ENCODE assay signal across 8 cellular contexts in the genomic region with DNA sequence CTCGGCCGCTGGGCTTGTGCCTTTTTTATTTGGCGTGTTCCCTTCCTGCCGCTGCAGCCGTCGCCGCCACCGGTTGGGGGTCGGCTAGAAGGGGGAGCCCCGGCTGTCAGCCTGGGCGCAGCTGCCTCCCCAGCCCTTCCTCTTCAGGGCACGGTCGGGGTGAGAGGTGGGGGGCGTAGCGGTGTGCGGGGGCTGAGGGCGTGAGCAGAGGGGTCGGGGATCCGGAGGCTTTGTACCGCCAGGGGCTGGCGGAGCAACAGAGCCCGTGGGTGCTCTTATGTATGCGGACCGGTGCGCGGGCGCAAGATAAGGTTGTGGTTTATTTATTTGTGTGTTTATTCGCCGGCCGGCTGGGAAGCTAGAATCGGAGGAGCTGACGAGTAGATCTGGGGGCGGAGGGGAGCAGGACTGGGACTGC. TPM values are rescaled to one million over a fixed set of nuclear protein-coding genes. Genes with fewer than 3 reads are reported as not detected.
DNase-seq lines count a peak whose midpoint lies in the region; ATAC-seq, FAIRE-seq and TF ChIP-seq lines count a peak whose summit lies in the region.

No MANE protein-coding gene starts in this region.

- H3K4me1 Mint-ChIP-seq in CD8-positive, alpha-beta memory T cell = peaks cover 17 to 24% (median 19%) of the 10 kb centered on the region in 3 donors
- H3K4me1 Mint-ChIP-seq in stimulated activated naive B cell treated with anti-CD40 and anti-IgM and Interleukin-4, amounts not matched to agents 10 μg/mL and 1 μg/mL and 100 μg/mL, for 72 hours = peaks cover 10 to 31% of the 10 kb centered on the region in 2 donors

- no peaks in the 10 kb centered on the region for H3K9me3 ChIP-seq in CD8-positive, alpha-beta memory T cell (ENCODE audit: low read length)
- no peaks in the 10 kb centered on the region for H3K9me3 ChIP-seq in kidney (ENCODE audit: control insufficient read depth in 1 of 2, low read length in 2 of 2)

- FAIRE-seq in kidney (lab: Jason Lieb, UNC) (no peak), GM12891 (lab: Jason Lieb, UNC) (no peak)

- ATAC-seq in stimulated activated naive B cell treated with anti-CD40 and anti-IgM and Interleukin-4, amounts not matched to agents 10 μg/mL and 1 μg/mL and 100 μg/mL, for 72 hours (replicated peaks) = peak; percentile 41 to 42
- no peak for ATAC-seq in GM19467 (IDR thresholded peaks at IDR 0.05; ENCODE audit: unreplicated experiment)
- ATAC-seq in GM19328 (IDR thresholded peaks at IDR 0.05; ENCODE audit: unreplicated experiment) = no peak

- intact Hi-C loops in kidney (cut with DNase I) = loop anchor here (10.0 kb wide), 1 partner anchor 105 kb away; no protein-coding TSS in a partner anchor

- H3K4me3 Mint-ChIP-seq in CD8-positive, alpha-beta memory T cell = peak overlapping the region; percentile 88 to 96 (median 95)
- peak overlapping the region; percentile 91 to 92 for H3K4me3 Mint-ChIP-seq in stimulated activated naive B cell treated with anti-CD40 and anti-IgM and Interleukin-4, amounts not matched to agents 10 μg/mL and 1 μg/mL and 100 μg/mL, for 72 hours

- in situ Hi-C loops in brain microvascular endothelial cell (cut with HindIII; ENCODE audit: low pct_ligation_motif_present, low sequenced_read_pairs) = no loop called here

- peaks cover 0 to 4% (median 3%) of the 10 kb centered on the region in 3 donors for H3K36me3 Mint-ChIP-seq in CD8-positive, alpha-beta memory T cell
- peaks cover 0 to 1% of the 10 kb centered on the region in 2 donors for H3K36me3 Mint-ChIP-seq in stimulated activated naive B cell treated with anti-CD40 and anti-IgM and Interleukin-4, amounts not matched to agents 10 μg/mL and 1 μg/mL and 100 μg/mL, for 72 hours

- H3K27me3 Mint-ChIP-seq in CD8-positive, alpha-beta memory T cell = peaks cover 18 to 24% of the 10 kb centered on the region in 2 donors
- peaks cover 29 to 37% of the 10 kb centered on the region in 2 donors for H3K27me3 Mint-ChIP-seq in stimulated activated naive B cell treated with anti-CD40 and anti-IgM and Interleukin-4, amounts not matched to agents 10 μg/mL and 1 μg/mL and 100 μg/mL, for 72 hours

- peak overlapping the region; percentile 69 for H3K4me3 ChIP-seq in CD8-positive, alpha-beta memory T cell (ENCODE audit: low read length)
- H3K4me3 ChIP-seq in brain microvascular endothelial cell (ENCODE audit: low read depth, low read length) (peak overlapping the region; percentile 64), kidney (ENCODE audit: low read length in 2 of 2) (peak overlapping the region; percentile 81 to 90)

- H3K27ac ChIP-seq in CD8-positive, alpha-beta memory T cell (ENCODE audit: low read depth, low read length) = peak overlapping the region; percentile 16
- no peak overlapping the region for H3K27ac ChIP-seq in brain microvascular endothelial cell
- H3K27ac ChIP-seq in kidney (ENCODE audit: low read depth in 2 of 2, low read length in 2 of 2) = peak overlapping the region; percentile 89 to 92

- no peaks in the 10 kb centered on the region for H3K9me3 Mint-ChIP-seq in CD8-positive, alpha-beta memory T cell
- H3K9me3 Mint-ChIP-seq in stimulated activated naive B cell treated with anti-CD40 and anti-IgM and Interleukin-4, amounts not matched to agents 10 μg/mL and 1 μg/mL and 100 μg/mL, for 72 hours = no peaks in the 10 kb centered on the region

- H3K9ac ChIP-seq in kidney (ENCODE audit: low read length in 2 of 2) = peak overlapping the region; percentile 71 to 90

- peak overlapping the region in 7 of 8 donors; percentile 23 to 97 (median 93) for H3K27ac Mint-ChIP-seq in CD8-positive, alpha-beta memory T cell
- H3K27ac Mint-ChIP-seq in stimulated activated naive B cell treated with anti-CD40 and anti-IgM and Interleukin-4, amounts not matched to agents 10 μg/mL and 1 μg/mL and 100 μg/mL, for 72 hours = peak overlapping the region; percentile 51

- no peaks in the 10 kb centered on the region for H3K36me3 ChIP-seq in CD8-positive, alpha-beta memory T cell (ENCODE audit: insufficient read depth, low read length)
- H3K36me3 ChIP-seq in brain microvascular endothelial cell (replicated peaks) (no peaks in the 10 kb centered on the region), kidney (ENCODE audit: control insufficient read depth in 1 of 2, insufficient read depth in 2 of 2, low read length in 2 of 2) (peaks cover 14 to 19% of the 10 kb centered on the region in 2 donors)

- H3K27me3 ChIP-seq in CD8-positive, alpha-beta memory T cell (ENCODE audit: insufficient read depth, low read length, poor library complexity, severe bottlenecking) = peaks cover 15% of the 10 kb centered on the region
- peaks cover 63% of the 10 kb centered on the region for H3K27me3 ChIP-seq in brain microvascular endothelial cell (replicated peaks)

- H3K4me1 ChIP-seq in CD8-positive, alpha-beta memory T cell (ENCODE audit: insufficient read depth, low read length) = peaks cover 8% of the 10 kb centered on the region
- peaks cover 0 to 19% of the 10 kb centered on the region in 2 donors for H3K4me1 ChIP-seq in kidney (ENCODE audit: control insufficient read depth in 1 of 2, insufficient read depth in 1 of 2, low read depth in 1 of 2, low read length in 2 of 2)

- POLR2A ChIA-PET in CD8-positive, alpha-beta memory T cell (lab: Charles Lee) = interaction anchor here (0.6 to 1.3 kb wide), 3 partner anchors 15 to 131 kb away, joined by 3 to 4 read pairs (median 3); no protein-coding TSS in a partner anchor

- TF ChIP-seq CTCF in brain microvascular endothelial cell (IDR thresholded peaks at IDR 0.05; ENCODE audit: low read depth, low read length, missing control alignments) (peak; percentile 23), kidney (IDR thresholded peaks at IDR 0.05; ENCODE audit: borderline replicate concordance, extremely low read depth, insufficient read depth) (no peak)

- TF ChIP-seq POLR2A in GM12891 (IDR thresholded peaks at IDR 0.05; ENCODE audit: low read depth, low read length) = no peak

- CTCF ChIA-PET in CD8-positive, alpha-beta memory T cell (lab: Charles Lee) = interaction anchor here (0.7 to 3.2 kb wide), 20 partner anchors 8 to 202 kb away, joined by 3 to 15 read pairs (median 4); no protein-coding TSS in a partner anchor

- peak in 3 of 5 donors; percentile 33 to 49 (median 39) for DNase-seq in CD8-positive, alpha-beta memory T cell
- peak; percentile 75 for DNase-seq in NCI-H69 (lab: John Stamatoyannopoulos, UW)
- DNase-seq in brain microvascular endothelial cell = no peak
- no peak for DNase-seq in kidney
- DNase-seq in stimulated activated naive B cell treated with anti-CD40 and anti-IgM and Interleukin-4, amounts not matched to agents 10 μg/mL and 1 μg/mL and 100 μg/mL, for 72 hours = no peak
- DNase-seq in GM12891 (ENCODE audit: insufficient read length, low spot score) = no peak

TF ChIP-seq in GM12891, 5 proteins besides CTCF, POLR2A, EP300 and RAD21:
- TF ChIP-seq TAF1 (IDR thresholded peaks at IDR 0.05; ENCODE audit: low read depth, low read length) = no peak
- no peak for TF ChIP-seq SPI1 (IDR thresholded peaks at IDR 0.05; ENCODE audit: low read depth, low read length)

RNA-seq across cellular contexts. Expression of gene ZBTB16, which starts 0.5 kb away (rescaled TPM):
- 1 to 10 TPM; 2.1 to 2.2 TPM for total RNA-seq in CD8-positive, alpha-beta memory T cell
- polyA plus RNA-seq in CD8-positive, alpha-beta memory T cell = 71.9 TPM
- 126 TPM for total RNA-seq in kidney
- polyA plus RNA-seq in kidney (ENCODE audit: insufficient read depth, low read depth, low replicate concordance) = 2.5 TPM
- polyA plus RNA-seq in GM12891 (2012; ENCODE audit: low read depth, missing spikeins) = not detected

Comparison
In these comparisons a context has a peak if more than half of its experiments do, and no peak if none do; other contexts are left out.
1. DNase-seq: peak in CD8-positive, alpha-beta memory T cell (3 of 5) and NCI-H69 (single experiment); none in brain microvascular endothelial cell (single experiment), kidney (single experiment), stimulated activated naive B cell treated with anti-CD40 and anti-IgM and Interleukin-4, amounts not matched to agents 10 μg/mL and 1 μg/mL and 100 μg/mL, for 72 hours (single experiment) and GM12891 (single experiment).
2. ATAC-seq: peak in stimulated activated naive B cell treated with anti-CD40 and anti-IgM and Interleukin-4, amounts not matched to agents 10 μg/mL and 1 μg/mL and 100 μg/mL, for 72 hours (2 of 2); none in GM19467 (single experiment) and GM19328 (single experiment).
3. RNA of gene ZBTB16, which starts 0.5 kb away (total RNA-seq): 126 TPM in kidney (single experiment); 2.1 to 2.2 TPM in CD8-positive, alpha-beta memory T cell; every median in the first group is over 10 times any median in the second.
4. Peak in every context shown above with its lines, with median percentiles within 50 percentile points of each other: H3K4me3 ChIP-seq.